In the genomic region with DNA sequence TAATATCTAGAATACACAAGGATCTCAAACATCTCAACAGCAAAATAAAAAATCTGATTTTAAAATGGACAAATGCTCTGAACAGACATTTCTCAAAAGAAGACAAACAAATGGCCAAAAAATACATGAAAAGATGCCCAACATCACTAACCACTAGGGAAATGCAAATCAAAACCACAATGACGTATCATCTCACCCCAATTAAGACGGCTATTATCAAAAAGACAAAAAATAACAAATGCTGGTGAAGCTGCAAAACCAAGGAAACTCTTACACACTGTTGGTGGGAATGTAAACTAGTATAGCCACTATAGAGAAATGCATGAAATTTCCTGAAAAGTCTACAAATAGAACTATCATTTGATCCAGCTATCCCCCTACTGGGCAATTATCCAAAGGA, we compare ENCODE assay signal across 17 cellular contexts.
A peak's percentile ranks its signal among the peaks of the same experiment; 100 is the strongest.
DNase-seq lines count a peak whose midpoint lies in the region; ATAC-seq and TF ChIP-seq lines count a peak whose summit lies in the region.
"Had no signal": no experiment of that assay in that cellular context is flagged by ENCODE, and none has a peak within 500 bp of the region (broad histone marks: within the 10 kb centered on the region; RNA-seq: fewer than 3 reads in every experiment).

No MANE protein-coding gene starts in this region.

- H3K4me1 ChIP-seq in neural progenitor cell: no peaks in the 10 kb centered on the region
- H3K4me1 ChIP-seq: SJCRH30 had no signal

- H3K36me3 ChIP-seq in neural progenitor cell: no peaks in the 10 kb centered on the region
- H3K36me3 ChIP-seq: SJCRH30 had no signal

- H2AFZ ChIP-seq in neural progenitor cell (replicated peaks): no peak overlapping the region

- DNase-seq in M059J (ENCODE audit: low read depth) (peak; percentile 55), astrocyte of the hippocampus (ENCODE audit: low read depth, low spot score) (peak; percentile 61), fibroblast of peridontal ligament (ENCODE audit: extremely low read depth) (peak; percentile 49), neural progenitor cell (ENCODE audit: low spot score) (no peak), DMS153 treated with DMSO at 0.1 percent for 48 hours (lab: John Stamatoyannopoulos, UW; ENCODE audit: unreplicated experiment) (no peak)
- DNase-seq: DMS153, HCEC 1CT, NCI-H1048, NCI-H1694, NCI-H2107, NCI-H345, NCI-H526 treated with DMSO at 0.1 percent for 48 hours, OCI-M1, RPMI8226 had no signal

- H3K9me3 ChIP-seq in neural progenitor cell (ENCODE audit: low read depth): no peaks in the 10 kb centered on the region

- peaks cover 6% of the 10 kb centered on the region for H3K9me3 Mint-ChIP-seq in stimulated activated memory B cell treated with anti-CD40 and anti-IgM and Interleukin-4, amounts not matched to agents 10 μg/mL and 1 μg/mL and 100 μg/mL, for 72 hours
- peaks cover 15% of the 10 kb centered on the region for H3K9me3 Mint-ChIP-seq in neural progenitor cell

- H3K27ac Mint-ChIP-seq in stimulated activated memory B cell treated with anti-CD40 and anti-IgM and Interleukin-4, amounts not matched to agents 10 μg/mL and 1 μg/mL and 100 μg/mL, for 72 hours: peak overlapping the region; percentile 35
- no peak overlapping the region for H3K27ac Mint-ChIP-seq in neural progenitor cell

- H3K4me3 ChIP-seq in neural progenitor cell: no peak overlapping the region
- H3K4me3 ChIP-seq: SJCRH30 had no signal

- H3K79me2 ChIP-seq in neural progenitor cell (ENCODE audit: low read depth): no peaks in the 10 kb centered on the region

- H3K36me3 Mint-ChIP-seq in stimulated activated memory B cell treated with anti-CD40 and anti-IgM and Interleukin-4, amounts not matched to agents 10 μg/mL and 1 μg/mL and 100 μg/mL, for 72 hours: no peaks in the 10 kb centered on the region
- H3K36me3 Mint-ChIP-seq in neural progenitor cell: no peaks in the 10 kb centered on the region

- no peak overlapping the region for H3K4me3 Mint-ChIP-seq in stimulated activated memory B cell treated with anti-CD40 and anti-IgM and Interleukin-4, amounts not matched to agents 10 μg/mL and 1 μg/mL and 100 μg/mL, for 72 hours
- H3K4me3 Mint-ChIP-seq in neural progenitor cell: no peak overlapping the region

- TF ChIP-seq CTCF in neural progenitor cell (IDR thresholded peaks at IDR 0.05): no peak

- H4K20me1 ChIP-seq in neural progenitor cell (ENCODE audit: low read depth): no peaks in the 10 kb centered on the region

- H3K27me3 Mint-ChIP-seq in stimulated activated memory B cell treated with anti-CD40 and anti-IgM and Interleukin-4, amounts not matched to agents 10 μg/mL and 1 μg/mL and 100 μg/mL, for 72 hours: no peaks in the 10 kb centered on the region
- no peaks in the 10 kb centered on the region for H3K27me3 Mint-ChIP-seq in neural progenitor cell (ENCODE audit: insufficient read depth, low read depth)

- H3K4me1 Mint-ChIP-seq in stimulated activated memory B cell treated with anti-CD40 and anti-IgM and Interleukin-4, amounts not matched to agents 10 μg/mL and 1 μg/mL and 100 μg/mL, for 72 hours: peaks cover 13% of the 10 kb centered on the region
- H3K4me1 Mint-ChIP-seq in neural progenitor cell: peaks cover 6% of the 10 kb centered on the region

- no peak overlapping the region for H3K4me2 ChIP-seq in neural progenitor cell

- H3K9ac ChIP-seq in neural progenitor cell: no peak overlapping the region

- H3F3A ChIP-seq in neural progenitor cell (ENCODE audit: low read depth): no peaks in the 10 kb centered on the region

- H3K27ac ChIP-seq in neural progenitor cell: no peak overlapping the region
- H3K27ac ChIP-seq: SJCRH30 had no signal

- no peak for ATAC-seq in stimulated activated memory B cell treated with anti-CD40 and anti-IgM and Interleukin-4, amounts not matched to agents 10 μg/mL and 1 μg/mL and 100 μg/mL, for 72 hours
- no peak for ATAC-seq in HG03469 (IDR thresholded peaks at IDR 0.05; ENCODE audit: unreplicated experiment)

- no peaks in the 10 kb centered on the region for H3K27me3 ChIP-seq in neural progenitor cell
- H3K27me3 ChIP-seq: SJCRH30 had no signal

Comparison
In these comparisons a context has a peak if more than half of its experiments do, and no peak if none do; other contexts are left out.
1. DNase-seq: peak in M059J (single experiment), astrocyte of the hippocampus (single experiment) and fibroblast of peridontal ligament (single experiment); none in neural progenitor cell (single experiment) and DMS153 treated with DMSO at 0.1 percent for 48 hours (single experiment).